28 cellular contexts compared by ENCODE assay signal in the genomic region with DNA sequence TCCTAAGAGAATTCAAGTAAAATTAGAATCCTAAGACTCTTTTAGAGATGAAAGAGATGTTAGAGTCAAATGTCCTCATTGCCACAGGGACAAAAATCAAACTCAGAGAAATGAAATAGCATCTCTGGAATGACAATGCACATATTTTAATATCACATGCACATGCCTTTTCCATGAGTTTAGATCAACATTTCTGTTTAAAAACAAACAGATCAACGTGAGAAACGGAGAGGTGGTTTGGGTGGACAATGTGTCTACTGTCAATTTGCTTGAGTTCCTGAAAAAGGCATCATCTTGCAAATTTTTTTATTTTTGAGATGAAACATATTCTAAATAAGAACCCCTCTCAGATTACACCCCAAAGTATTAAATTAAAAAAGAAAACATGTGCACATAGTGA.
DNase-seq lines count a peak whose midpoint lies in the region; ATAC-seq and TF ChIP-seq lines count a peak whose summit lies in the region.
"Had no signal": no experiment of that assay in that cellular context is flagged by ENCODE, and none has a peak within 500 bp of the region (broad histone marks: within the 10 kb centered on the region; RNA-seq: fewer than 3 reads in every experiment).

No MANE protein-coding gene starts in this region.

- no peaks in the 10 kb centered on the region for H3K4me1 ChIP-seq in uterus
- no peaks in the 10 kb centered on the region for H3K4me1 ChIP-seq in OCI-LY7 (ENCODE audit: insufficient read depth, low read length, poor library complexity, severe bottlenecking)
- H3K4me1 ChIP-seq: pancreas had no signal

- POLR2A ChIA-PET in OCI-LY7 (lab: Charles Lee) = interaction anchor here (0.6 kb wide), 1 partner anchor 1065 kb away, joined by 3 read pairs; no protein-coding TSS in a partner anchor

- CTCF ChIA-PET in OCI-LY7 (lab: Charles Lee; ENCODE audit: unreplicated experiment) = no interaction called here

- H2AFZ ChIP-seq in OCI-LY7 (ENCODE audit: low read length) = no peak overlapping the region

- H3K9me3 ChIP-seq in uterus (no peaks in the 10 kb centered on the region), OCI-LY7 (ENCODE audit: low read length) (no peaks in the 10 kb centered on the region)
- H3K9me3 ChIP-seq: pancreas, SK-N-SH, thoracic aorta had no signal

- no peak for TF ChIP-seq CTCF in AG10803 (conservative IDR thresholded peaks at IDR 0.05; ENCODE audit: low read length)
- no peak for TF ChIP-seq CTCF in HFFc6 (IDR thresholded peaks at IDR 0.05)
- no peak for TF ChIP-seq CTCF in chondrocyte (IDR thresholded peaks at IDR 0.05)
- TF ChIP-seq CTCF in uterus (IDR thresholded peaks at IDR 0.05) = no peak
- no peak for TF ChIP-seq CTCF in OCI-LY7 (conservative IDR thresholded peaks at IDR 0.05; ENCODE audit: low read length)

- H3K79me2 ChIP-seq in OCI-LY7 (ENCODE audit: insufficient read depth, low read depth, low read length) = no peaks in the 10 kb centered on the region

- TF ChIP-seq POLR2A in uterus (IDR thresholded peaks at IDR 0.05) = no peak

- H3K4me3 ChIP-seq in AG10803 (ENCODE audit: low read length) (no peak overlapping the region), uterus (no peak overlapping the region), OCI-LY7 (ENCODE audit: low read depth, low read length, poor library complexity, severe bottlenecking) (no peak overlapping the region)
- H3K4me3 ChIP-seq: pancreas, thoracic aorta had no signal

- DNase-seq in AG10803 (ENCODE audit: low read depth) (peak; percentile 35), HFFc6 (peak; percentile 37), chondrocyte (ENCODE audit: low spot score) (no peak), myocyte (ENCODE audit: low read depth) (peak; percentile 77), uterus (no peak), OCI-LY7 (ENCODE audit: low spot score) (no peak)
- DNase-seq: activated CD4-positive, alpha-beta T cell treated with anti-CD3 and anti-CD28 coated beads for 48 hours; activated naive CD4-positive, alpha-beta T cell; activated T-cell treated with anti-CD3 and anti-CD28 coated beads, Interleukin-2, amount 50 U/mL, for 24 hours; amniotic stem cell; caudate nucleus; CD4-positive, CD25-positive, alpha-beta regulatory T cell; foreskin melanocyte; hippocampal formation; immature natural killer cell; KBM-7; NCI-H187; pancreas; SK-N-SH; stimulated activated CD4-positive, alpha-beta T cell treated with anti-CD3 and anti-CD28 coated beads, Interleukin-15, amount 100 ng/mL, for 24 hours; stimulated activated naive CD8-positive, alpha-beta T cell treated with anti-CD3 and anti-CD28 coated beads, Interleukin-15, Interleukin-2, amounts not matched to agents 100 U/mL and 50 U/mL, for 24 hours; T-helper 2 cell had no signal

- no peaks in the 10 kb centered on the region for H3K9me3 Mint-ChIP-seq in HFFc6
- H3K9me3 Mint-ChIP-seq in chondrocyte (ENCODE audit: low read depth) = no peaks in the 10 kb centered on the region
- H3K9me3 Mint-ChIP-seq: activated T-cell treated with anti-CD3 and anti-CD28 coated beads, Interleukin-2, amount 50 U/mL, for 24 hours; nephron had no signal

- no peak overlapping the region for H3K4me2 ChIP-seq in OCI-LY7 (ENCODE audit: low read length)
- H3K4me2 ChIP-seq: SK-N-SH had no signal

- no peak overlapping the region for H3K27ac ChIP-seq in uterus
- H3K27ac ChIP-seq in OCI-LY7 (ENCODE audit: low read depth, low read length, poor library complexity, severe bottlenecking) = no peak overlapping the region
- H3K27ac ChIP-seq: pancreas, RWPE1, thoracic aorta had no signal

- H3K27ac Mint-ChIP-seq in HFFc6 = peak overlapping the region; percentile 68
- H3K27ac Mint-ChIP-seq in chondrocyte (ENCODE audit: unreplicated experiment) = peak overlapping the region; percentile 83
- H3K27ac Mint-ChIP-seq: activated T-cell treated with anti-CD3 and anti-CD28 coated beads, Interleukin-2, amount 50 U/mL, for 24 hours; CD4-positive, CD25-positive, alpha-beta regulatory T cell; immature natural killer cell; nephron had no signal

- no TSS peak for BruUV-seq in OCI-LY7 (replicated peaks; lab: Mats Ljungman, UMichigan)

- H3K36me3 ChIP-seq in uterus (no peaks in the 10 kb centered on the region), OCI-LY7 (ENCODE audit: insufficient read depth, low read length) (no peaks in the 10 kb centered on the region)
- H3K36me3 ChIP-seq: pancreas, thoracic aorta had no signal

- intact Hi-C loops in uterus (cut with DNase I; ENCODE audit: low total_unique reads) = no loop called here
- intact Hi-C loops in OCI-LY7 (cut with micrococcal nuclease; ENCODE audit: unreplicated experiment) = no loop called here

- no peaks in the 10 kb centered on the region for H3K36me3 Mint-ChIP-seq in HFFc6 (ENCODE audit: low read depth)
- no peaks in the 10 kb centered on the region for H3K36me3 Mint-ChIP-seq in chondrocyte (ENCODE audit: low read depth)
- H3K36me3 Mint-ChIP-seq: CD4-positive, CD25-positive, alpha-beta regulatory T cell; immature natural killer cell had no signal

- H3K4me1 Mint-ChIP-seq in HFFc6 (ENCODE audit: low read depth) (peaks cover 63% of the 10 kb centered on the region), chondrocyte (ENCODE audit: low read depth) (peaks cover 55% of the 10 kb centered on the region)
- H3K4me1 Mint-ChIP-seq: CD4-positive, CD25-positive, alpha-beta regulatory T cell; immature natural killer cell had no signal

- H3K9me2 ChIP-seq in OCI-LY7 (ENCODE audit: insufficient read depth, low read length) = peaks cover 4% of the 10 kb centered on the region; the same call in 1 of the 2 replicates
- H3K9me2 ChIP-seq: SK-N-SH had no signal

- no peaks in the 10 kb centered on the region for H3K27me3 ChIP-seq in uterus
- H3K27me3 ChIP-seq: pancreas had no signal

- H3K4me3 Mint-ChIP-seq in HFFc6 (no peak overlapping the region), chondrocyte (ENCODE audit: unreplicated experiment) (no peak overlapping the region)
- H3K4me3 Mint-ChIP-seq: activated T-cell treated with anti-CD3 and anti-CD28 coated beads, Interleukin-2, amount 50 U/mL, for 24 hours; CD4-positive, CD25-positive, alpha-beta regulatory T cell; immature natural killer cell; nephron had no signal

- H3K27me3 Mint-ChIP-seq in HFFc6 (ENCODE audit: insufficient read depth) (no peaks in the 10 kb centered on the region), chondrocyte (ENCODE audit: low read depth) (no peaks in the 10 kb centered on the region)
- H3K27me3 Mint-ChIP-seq: activated T-cell treated with anti-CD3 and anti-CD28 coated beads, Interleukin-2, amount 50 U/mL, for 24 hours; CD4-positive, CD25-positive, alpha-beta regulatory T cell had no signal

- ATAC-seq in GM21529 (IDR thresholded peaks at IDR 0.05; ENCODE audit: unreplicated experiment) (no peak), HG02610 (IDR thresholded peaks at IDR 0.05; ENCODE audit: unreplicated experiment) (no peak)
- ATAC-seq: pancreas; sciatic nerve; stimulated activated naive CD8-positive, alpha-beta T cell treated with anti-CD3 and anti-CD28 coated beads, Interleukin-15, Interleukin-2, amounts not matched to agents 100 U/mL and 50 U/mL, for 24 hours had no signal

- no peaks in the 10 kb centered on the region for H4K20me1 ChIP-seq in OCI-LY7 (ENCODE audit: insufficient read depth, low read length)

Comparison
In these comparisons a context has a peak if more than half of its experiments do, and no peak if none do; other contexts are left out.
1. DNase-seq: peak in AG10803 (single experiment), HFFc6 (single experiment) and myocyte (single experiment); none in chondrocyte (single experiment), uterus (0 of 2) and OCI-LY7 (single experiment).